ENCODE assay signal across 33 cellular contexts in genomic region chr15:40248006-40248783, GRCh38. TPM values are rescaled to one million over a fixed set of nuclear protein-coding genes. Genes with fewer than 3 reads are reported as not detected.
DNase-seq lines count a peak whose midpoint lies in the region; ATAC-seq, FAIRE-seq and TF ChIP-seq lines count a peak whose summit lies in the region.
"Had no signal": no experiment of that assay in that cellular context is flagged by ENCODE, and none has a peak within 500 bp of the region (broad histone marks: within the 10 kb centered on the region; RNA-seq: fewer than 3 reads in every experiment).

No MANE protein-coding gene starts in this region.

- peak; percentile 78 for DNase-seq in BE2C
- peak; percentile 16 for DNase-seq in DMS 273 treated with DMSO at 0.1 percent for 48 hours (lab: John Stamatoyannopoulos, UW)
- DNase-seq in RWPE2 (ENCODE audit: low spot score), result peak; percentile 68
- DNase-seq in osteoblast (ENCODE audit: insufficient read length, low spot score, missing footprints), result peak; percentile 76
- DNase-seq in HTR-8/SVneo (ENCODE audit: insufficient read length, low spot score), result no peak
- DNase-seq in testis, result no peak
- no peak for DNase-seq in LoVo (ENCODE audit: low spot score)
- DNase-seq: activated CD4-positive, alpha-beta T cell treated with anti-CD3 and anti-CD28 coated beads for 48 hours; activated CD8-positive, alpha-beta memory T cell treated with anti-CD3 and anti-CD28 coated beads for 24 hours; activated T-cell treated with anti-CD3 and anti-CD28 coated beads for 4 hours; DMS153; GOT3; mesendoderm; MV-4-11; NCI-H1436 treated with DMSO at 0.1 percent for 48 hours; OCI-M1; SHP77 treated with DMSO at 0.1 percent for 48 hours; stimulated activated CD4-positive, alpha-beta T cell treated with anti-CD3 and anti-CD28 coated beads, Interleukin-4, amount 100 ng/mL, for 24 hours; T-helper 9 cell; WERI-Rb-1 had no signal

- no peak for TF ChIP-seq CTCF in BE2C (IDR thresholded peaks at IDR 0.05; ENCODE audit: low read depth, low read length)
- TF ChIP-seq CTCF in RWPE2 (IDR thresholded peaks at IDR 0.05; ENCODE audit: poor library complexity, severe bottlenecking), result no peak
- no peak for TF ChIP-seq CTCF in osteoblast (IDR thresholded peaks at IDR 0.05; ENCODE audit: extremely low read depth, low read depth, low read length)
- no peak for TF ChIP-seq CTCF in testis (IDR thresholded peaks at IDR 0.05)

- H3K27ac ChIP-seq in RWPE2 (ENCODE audit: poor library complexity, severe bottlenecking), result no peak overlapping the region
- no peak overlapping the region for H3K27ac ChIP-seq in osteoblast (ENCODE audit: low read depth, low read length)
- no peak overlapping the region for H3K27ac ChIP-seq in testis
- H3K27ac ChIP-seq: gastroesophageal sphincter, hepatocyte, WERI-Rb-1 had no signal

- intact Hi-C loops in testis (cut with DNase I; ENCODE audit: low total_unique reads), result no loop called here

- H3K27me3 ChIP-seq in BE2C, result peaks cover 5% of the 10 kb centered on the region
- no peaks in the 10 kb centered on the region for H3K27me3 ChIP-seq in RWPE2 (ENCODE audit: insufficient read depth, poor library complexity, severe bottlenecking)
- peaks cover 33% of the 10 kb centered on the region for H3K27me3 ChIP-seq in osteoblast (ENCODE audit: insufficient read depth, low read length)
- no peaks in the 10 kb centered on the region for H3K27me3 ChIP-seq in testis

- no peak for TF ChIP-seq POLR2A in testis (IDR thresholded peaks at IDR 0.05)

- H3K9me3 ChIP-seq in BE2C, result no peaks in the 10 kb centered on the region
- H3K9me3 ChIP-seq in RWPE2 (ENCODE audit: severe bottlenecking), result no peaks in the 10 kb centered on the region
- H3K9me3 ChIP-seq in osteoblast (ENCODE audit: low read depth, low read length), result no peaks in the 10 kb centered on the region
- H3K9me3 ChIP-seq in testis, result no peaks in the 10 kb centered on the region
- H3K9me3 ChIP-seq: gastroesophageal sphincter had no signal

- H3K4me3 ChIP-seq in BE2C (ENCODE audit: low read depth, low read length) (no peak overlapping the region), RWPE2 (ENCODE audit: severe bottlenecking) (no peak overlapping the region), osteoblast (ENCODE audit: insufficient read depth, low read length) (no peak overlapping the region), testis (no peak overlapping the region)
- H3K4me3 ChIP-seq: gastroesophageal sphincter, GM12878, hepatocyte had no signal

- no peak for FAIRE-seq in HTR-8/SVneo (lab: Jason Lieb, UNC)
- FAIRE-seq: bronchial epithelial cell, colon, endothelial cell of umbilical vein, GM12878, GM19239 had no signal

- H3K4me2 ChIP-seq in osteoblast (ENCODE audit: insufficient read depth, low read length), result no peak overlapping the region
- H3K4me2 ChIP-seq: hepatocyte had no signal

- ATAC-seq in RWPE2 (ENCODE audit: low read depth) (no peak), GM21360 (IDR thresholded peaks at IDR 0.05; ENCODE audit: unreplicated experiment) (no peak)
- ATAC-seq: gastroesophageal sphincter, GM12878 had no signal

- H3K36me3 ChIP-seq in BE2C (no peaks in the 10 kb centered on the region), RWPE2 (ENCODE audit: low read depth) (no peaks in the 10 kb centered on the region), osteoblast (ENCODE audit: insufficient read depth, low read length) (no peaks in the 10 kb centered on the region), testis (ENCODE audit: low read depth, missing control alignments) (no peaks in the 10 kb centered on the region)
- H3K36me3 ChIP-seq: gastroesophageal sphincter, WERI-Rb-1 had no signal

- no peak overlapping the region for H2AFZ ChIP-seq in osteoblast (ENCODE audit: low read length)
- H2AFZ ChIP-seq: hepatocyte had no signal

- H4K20me1 ChIP-seq in osteoblast (ENCODE audit: insufficient read depth, low read length), result no peaks in the 10 kb centered on the region

- no peaks in the 10 kb centered on the region for H3K79me2 ChIP-seq in osteoblast (ENCODE audit: insufficient read depth, low read length)
- H3K79me2 ChIP-seq: hepatocyte had no signal

- H3K4me1 ChIP-seq in BE2C (peaks cover 10% of the 10 kb centered on the region), RWPE2 (ENCODE audit: insufficient read depth, poor library complexity, severe bottlenecking) (peaks cover 42% of the 10 kb centered on the region), osteoblast (ENCODE audit: insufficient read depth, low read length) (peaks cover 4% of the 10 kb centered on the region), testis (peaks cover 15% of the 10 kb centered on the region)

- WGBS in testis, 2 donors, result 89 to 96% methylated on average over 8 to 17 of the region's 17 CpGs

RNA-seq across cellular contexts. Expression of gene PAK6, which starts 9.3 kb away (rescaled TPM):
- 2.4 TPM for polyA plus RNA-seq in BE2C (2012; ENCODE audit: insufficient read depth, insufficient read length, low read depth)
- total RNA-seq in osteoblast (not detected in 2 replicates), testis (100 to 1,000 TPM; 140 to 245 TPM)
- 47.4 TPM for polyA plus RNA-seq in testis (ENCODE audit: insufficient read depth, low read depth, low replicate concordance)
- total RNA-seq: endothelial cell of umbilical vein, NCI-H460 had no signal
- polyA plus RNA-seq: BJ, endothelial cell of umbilical vein had no signal

RNA-seq across cellular contexts. Expression of gene ANKRD63, which starts 34.7 kb away (rescaled TPM):
- not detected for polyA plus RNA-seq in BE2C (2012; ENCODE audit: insufficient read depth, insufficient read length, low read depth)
- total RNA-seq in osteoblast, result not detected in 2 replicates
- 10 to 100 TPM in 1 of 2 donors, 1 to 10 TPM in 1; 3.1 to 11.8 TPM for total RNA-seq in testis
- not detected for polyA plus RNA-seq in testis (ENCODE audit: insufficient read depth, low read depth, low replicate concordance)
- total RNA-seq: bronchial epithelial cell; CD8-positive, alpha-beta memory T cell; endothelial cell of umbilical vein; GM12878; LHCN-M2; NCI-H460; progenitor cell of endocrine pancreas had no signal
- polyA plus RNA-seq: BJ; CD8-positive, alpha-beta memory T cell; endothelial cell of umbilical vein; GM12878 had no signal

RNA-seq across cellular contexts. Expression of gene PLCB2, which starts 59.5 kb away (rescaled TPM):
- polyA plus RNA-seq in BE2C (2012; ENCODE audit: insufficient read depth, insufficient read length, low read depth), result 30.8 TPM
- total RNA-seq in osteoblast (under 0.01 TPM in 2 replicates), testis (1 to 10 TPM; 8.8 to 9.7 TPM)
- polyA plus RNA-seq in testis (ENCODE audit: insufficient read depth, low read depth, low replicate concordance), result 13.6 TPM
- total RNA-seq: bronchial epithelial cell had no signal

Comparison
In these comparisons a context has a peak if more than half of its experiments do, and no peak if none do; other contexts are left out.
1. DNase-seq: peak in BE2C (single experiment), DMS 273 treated with DMSO at 0.1 percent for 48 hours (single experiment), RWPE2 (single experiment) and osteoblast (single experiment); none in HTR-8/SVneo (single experiment), testis (single experiment) and LoVo (single experiment).
2. RNA of gene PAK6, which starts 9.3 kb away (total RNA-seq): 140 to 245 TPM in testis; not detected in osteoblast; every median in the first group is over 100 times any median in the second.